In the genomic region with DNA sequence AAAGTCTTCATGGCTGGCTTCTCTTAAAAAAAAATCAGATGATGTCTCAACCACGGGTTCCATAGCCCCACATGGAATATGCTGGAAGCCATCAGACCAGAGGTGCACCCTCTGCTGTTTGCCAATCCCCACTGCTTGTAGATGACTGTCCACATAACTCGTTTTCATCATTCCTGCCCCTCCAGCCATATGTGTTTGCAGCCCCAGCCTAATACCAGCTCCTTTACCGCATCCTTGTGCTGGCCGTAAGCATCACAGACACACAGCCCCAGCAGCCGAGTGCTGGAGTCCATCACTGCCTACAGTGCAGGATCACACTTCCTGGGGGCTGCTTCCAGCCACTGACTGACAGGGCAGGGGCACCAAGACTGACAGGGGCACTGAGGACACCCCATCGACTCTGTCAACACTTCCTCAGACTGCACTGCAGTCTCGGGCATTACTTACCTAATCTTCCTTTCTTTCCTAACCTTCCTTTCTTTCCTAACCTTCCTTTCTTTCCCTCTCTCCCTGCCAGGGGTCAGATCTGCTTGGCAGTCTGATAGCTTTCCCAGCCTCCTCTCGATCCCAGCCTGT, we compare ENCODE assay signal across 21 cellular contexts. TPM values are rescaled to one million over a fixed set of nuclear protein-coding genes. Genes with fewer than 3 reads are reported as not detected.
A peak's percentile ranks its signal among the peaks of the same experiment; 100 is the strongest.
DNase-seq lines count a peak whose midpoint lies in the region; ATAC-seq and TF ChIP-seq lines count a peak whose summit lies in the region.
"Had no signal": no experiment of that assay in that cellular context is flagged by ENCODE, and none has a peak within 500 bp of the region (broad histone marks: within the 10 kb centered on the region; RNA-seq: fewer than 3 reads in every experiment).

No MANE protein-coding gene starts in this region.

- H3K4me3 Mint-ChIP-seq in stimulated activated naive B cell treated with anti-CD40 and anti-IgM and Interleukin-4, amounts not matched to agents 10 μg/mL and 1 μg/mL and 100 μg/mL, for 72 hours: no peak overlapping the region
- no peak overlapping the region for H3K4me3 Mint-ChIP-seq in activated T-helper 17 cell treated with anti-CD3 and anti-CD28 coated beads, Interleukin-2, amount 50 U/mL, for 72 hours
- H3K4me3 Mint-ChIP-seq: activated CD4-positive, alpha-beta T cell treated with anti-CD3 and anti-CD28 coated beads, Interleukin-2, amount 10 ng/mL, durations not matched to agents 7 days and 5 days had no signal

- H3K27me3 Mint-ChIP-seq in stimulated activated naive B cell treated with anti-CD40 and anti-IgM and Interleukin-4, amounts not matched to agents 10 μg/mL and 1 μg/mL and 100 μg/mL, for 72 hours: peaks cover 23 to 39% of the 10 kb centered on the region in 2 donors
- H3K27me3 Mint-ChIP-seq in activated T-helper 17 cell treated with anti-CD3 and anti-CD28 coated beads, Interleukin-2, amount 50 U/mL, for 72 hours: peaks cover 32% of the 10 kb centered on the region

- H3K4me3 ChIP-seq in WERI-Rb-1 (ENCODE audit: low read depth, low read length) (no peak overlapping the region), mucosa of rectum (ENCODE audit: low read length in 2 of 2) (no peak overlapping the region), stomach smooth muscle (ENCODE audit: low read length in 2 of 2) (no peak overlapping the region)
- H3K4me3 ChIP-seq: mucosa of descending colon had no signal

- no peaks in the 10 kb centered on the region for H3K9me3 Mint-ChIP-seq in stimulated activated naive B cell treated with anti-CD40 and anti-IgM and Interleukin-4, amounts not matched to agents 10 μg/mL and 1 μg/mL and 100 μg/mL, for 72 hours
- no peaks in the 10 kb centered on the region for H3K9me3 Mint-ChIP-seq in activated T-helper 17 cell treated with anti-CD3 and anti-CD28 coated beads, Interleukin-2, amount 50 U/mL, for 72 hours
- H3K9me3 Mint-ChIP-seq: activated CD4-positive, alpha-beta T cell treated with anti-CD3 and anti-CD28 coated beads, Interleukin-2, amount 10 ng/mL, durations not matched to agents 7 days and 5 days had no signal

- H3K36me3 ChIP-seq in WERI-Rb-1: peaks cover 80% of the 10 kb centered on the region
- no peaks in the 10 kb centered on the region for H3K36me3 ChIP-seq in mucosa of rectum (ENCODE audit: control insufficient read depth in 2 of 2, insufficient read depth in 2 of 2, low read length in 2 of 2)
- no peaks in the 10 kb centered on the region for H3K36me3 ChIP-seq in stomach smooth muscle (ENCODE audit: control insufficient read depth in 2 of 2, insufficient read depth in 2 of 2, low read length in 2 of 2)

- H3K27ac ChIP-seq in WERI-Rb-1 (peak overlapping the region; percentile 67), mucosa of rectum (ENCODE audit: low read depth in 2 of 2, low read length in 2 of 2) (peak overlapping the region; percentile 8 to 27), stomach smooth muscle (ENCODE audit: low read length) (peak overlapping the region; percentile 37)

- no peaks in the 10 kb centered on the region for H3K4me1 Mint-ChIP-seq in stimulated activated naive B cell treated with anti-CD40 and anti-IgM and Interleukin-4, amounts not matched to agents 10 μg/mL and 1 μg/mL and 100 μg/mL, for 72 hours
- H3K4me1 Mint-ChIP-seq in activated T-helper 17 cell treated with anti-CD3 and anti-CD28 coated beads, Interleukin-2, amount 50 U/mL, for 72 hours: no peaks in the 10 kb centered on the region
- H3K4me1 Mint-ChIP-seq: activated CD4-positive, alpha-beta T cell treated with anti-CD3 and anti-CD28 coated beads, Interleukin-2, amount 10 ng/mL, durations not matched to agents 7 days and 5 days had no signal

- H3K9me3 ChIP-seq in WERI-Rb-1 (ENCODE audit: severe bottlenecking) (no peaks in the 10 kb centered on the region), mucosa of rectum (ENCODE audit: control insufficient read depth in 2 of 2, low read length in 2 of 2) (no peaks in the 10 kb centered on the region), stomach smooth muscle (ENCODE audit: control insufficient read depth in 2 of 2, low read length in 2 of 2) (no peaks in the 10 kb centered on the region)
- H3K9me3 ChIP-seq: mucosa of descending colon had no signal

- DNase-seq in ELF-1 (ENCODE audit: low read depth, low spot score): peak; percentile 23
- DNase-seq in WERI-Rb-1: no peak
- DNase-seq in OCI-M2 (lab: John Stamatoyannopoulos, UW; ENCODE audit: unreplicated experiment): no peak
- DNase-seq in stimulated activated naive B cell treated with anti-CD40 and anti-IgM and Interleukin-4, amounts not matched to agents 10 μg/mL and 1 μg/mL and 100 μg/mL, for 72 hours: no peak
- DNase-seq: activated CD4-positive, alpha-beta T cell treated with anti-CD3 and anti-CD28 coated beads, Interleukin-2, amount 10 ng/mL, durations not matched to agents 7 days and 5 days; activated CD8-positive, alpha-beta memory T cell treated with anti-CD3 and anti-CD28 coated beads, Interleukin-2, amount 50 U/mL, for 48 hours; activated gamma-delta T cell treated with Interleukin-2 at 50 U/mL for 16 hours; amygdala; C1 segment of cervical spinal cord; left cardiac atrium; mucosa of descending colon; NCI-H1417; NCI-H2171 treated with DMSO at 0.1 percent for 48 hours; occipital lobe; stimulated activated CD4-positive, alpha-beta T cell treated with anti-CD3 and anti-CD28 coated beads, Interleukin-4, amount 100 ng/mL, for 24 hours had no signal

- H3K27me3 ChIP-seq in WERI-Rb-1 (ENCODE audit: insufficient read depth, low read depth, severe bottlenecking): no peaks in the 10 kb centered on the region
- no peaks in the 10 kb centered on the region for H3K27me3 ChIP-seq in mucosa of rectum (ENCODE audit: control insufficient read depth in 2 of 2, insufficient read depth in 2 of 2, low read length in 2 of 2)
- H3K27me3 ChIP-seq in stomach smooth muscle (ENCODE audit: control insufficient read depth in 1 of 2, insufficient read depth in 2 of 2, low read length in 2 of 2): no peaks in the 10 kb centered on the region

- no peak overlapping the region for H3K27ac Mint-ChIP-seq in stimulated activated naive B cell treated with anti-CD40 and anti-IgM and Interleukin-4, amounts not matched to agents 10 μg/mL and 1 μg/mL and 100 μg/mL, for 72 hours
- H3K27ac Mint-ChIP-seq in activated T-helper 17 cell treated with anti-CD3 and anti-CD28 coated beads, Interleukin-2, amount 50 U/mL, for 72 hours: no peak overlapping the region
- H3K27ac Mint-ChIP-seq: activated CD4-positive, alpha-beta T cell treated with anti-CD3 and anti-CD28 coated beads, Interleukin-2, amount 10 ng/mL, durations not matched to agents 7 days and 5 days had no signal

- no peak overlapping the region for H3K9ac ChIP-seq in mucosa of rectum (ENCODE audit: low read depth in 1 of 2, low read length in 2 of 2)
- no peak overlapping the region for H3K9ac ChIP-seq in stomach smooth muscle (ENCODE audit: low read length in 2 of 2)

- ATAC-seq in stimulated activated naive B cell treated with anti-CD40 and anti-IgM and Interleukin-4, amounts not matched to agents 10 μg/mL and 1 μg/mL and 100 μg/mL, for 72 hours (replicated peaks): no peak
- no peak for ATAC-seq in GM21515 (IDR thresholded peaks at IDR 0.05; ENCODE audit: unreplicated experiment)
- no peak for ATAC-seq in activated T-helper 17 cell treated with anti-CD3 and anti-CD28 coated beads, Interleukin-2, amount 50 U/mL, for 72 hours (replicated peaks)

- TF ChIP-seq CTCF in WERI-Rb-1 (IDR thresholded peaks at IDR 0.05; ENCODE audit: low read depth, low read length): no peak

- H3K36me3 Mint-ChIP-seq in stimulated activated naive B cell treated with anti-CD40 and anti-IgM and Interleukin-4, amounts not matched to agents 10 μg/mL and 1 μg/mL and 100 μg/mL, for 72 hours: no peaks in the 10 kb centered on the region
- H3K36me3 Mint-ChIP-seq in activated T-helper 17 cell treated with anti-CD3 and anti-CD28 coated beads, Interleukin-2, amount 50 U/mL, for 72 hours (ENCODE audit: low read depth): no peaks in the 10 kb centered on the region

- H3K4me1 ChIP-seq in mucosa of rectum (ENCODE audit: control insufficient read depth in 2 of 2, insufficient read depth in 2 of 2, low read length in 2 of 2) (peaks cover 0 to 2% of the 10 kb centered on the region in 2 donors), stomach smooth muscle (ENCODE audit: control insufficient read depth, insufficient read depth, low read length) (peaks cover 6% of the 10 kb centered on the region)

RNA-seq across cellular contexts. Expression of a gene that starts 5.0 kb away (rescaled TPM):
- not detected for total RNA-seq in activated T-helper 17 cell treated with anti-CD3 and anti-CD28 coated beads, Interleukin-2, amount 50 U/mL, for 72 hours
- total RNA-seq: activated CD4-positive, alpha-beta T cell treated with anti-CD3 and anti-CD28 coated beads, Interleukin-2, amount 10 ng/mL, durations not matched to agents 7 days and 5 days; skeletal muscle tissue; temporal lobe had no signal
